In genomic region chr3:32172420-32172819, GRCh38 we compare ENCODE assay signal across 1 cellular context.
TF ChIP-seq lines count a peak whose summit lies in the region.

No MANE protein-coding gene starts in this region.

TF ChIP-seq in HepG2, 621 proteins besides CTCF, POLR2A, EP300 and RAD21:
- TF ChIP-seq ZNF280B (CRISPR knock-in tag; IDR thresholded peaks at IDR 0.05; ENCODE audit: borderline replicate concordance) = no peak
- TF ChIP-seq ZNF12 (CRISPR knock-in tag; IDR thresholded peaks at IDR 0.05) = peak; percentile 92
